ENCODE assay signal across 8 cellular contexts in genomic region chr3:50256978-50257890, GRCh38. TPM values are rescaled to one million over a fixed set of nuclear protein-coding genes. Genes with fewer than 3 reads are reported as not detected.
DNase-seq lines count a peak whose midpoint lies in the region; ATAC-seq and TF ChIP-seq lines count a peak whose summit lies in the region.

No MANE protein-coding gene starts in this region.

- TF ChIP-seq CTCF in epithelial cell of esophagus (IDR thresholded peaks at IDR 0.05; ENCODE audit: insufficient read depth, low read depth, low read length, missing control alignments) (peak; percentile 57), spleen (IDR thresholded peaks at IDR 0.05 in 8 of 11, conservative IDR thresholded peaks at IDR 0.05 in 3 of 11) (peak in 9 of 11 experiments; percentile 16 to 68 (median 50))

- peaks cover 0 to 75% (median 70%) of the 10 kb centered on the region in 6 donors for H3K36me3 ChIP-seq in spleen

- DNase-seq in Right ventricle myocardium superior, result peak; percentile 75
- no peak for DNase-seq in left ventricle myocardium superior
- peak; percentile 55 for DNase-seq in RPMI8226
- DNase-seq in epithelial cell of esophagus (ENCODE audit: low read depth), result peak; percentile 57
- no peak for DNase-seq in spleen
- no peak for DNase-seq in NCI-H2171 treated with DMSO at 0.1 percent for 48 hours (lab: John Stamatoyannopoulos, UW)

- 89 to 94% (median 91%) methylated on average over 15 to 20 of the region's 20 CpGs for WGBS in spleen, 5 donors

- H3K4me3 ChIP-seq in epithelial cell of esophagus (ENCODE audit: low read length) (no peak overlapping the region), spleen (no peak overlapping the region)

- intact Hi-C loops in Right ventricle myocardium superior (cut with DNase I), result no loop called here
- intact Hi-C loops in left ventricle myocardium superior (cut with micrococcal nuclease), result no loop called here
- intact Hi-C loops in spleen (cut with DNase I; ENCODE audit: low total_unique reads), result no loop called here

- H3K9me3 ChIP-seq in spleen, result no peaks in the 10 kb centered on the region

- H3K27ac ChIP-seq in spleen, result peak overlapping the region in 4 of 8 donors; percentile 94 to 99 (median 98)

- peaks cover 31 to 94% (median 74%) of the 10 kb centered on the region in 6 donors for H3K4me1 ChIP-seq in spleen

- no peak for TF ChIP-seq POLR2A in spleen (IDR thresholded peaks at IDR 0.05)

- ATAC-seq in Right ventricle myocardium superior (ENCODE audit: poor library complexity) (no peak), left ventricle myocardium superior (no peak), GM18520 (IDR thresholded peaks at IDR 0.05; ENCODE audit: unreplicated experiment) (no peak), GM18909 (IDR thresholded peaks at IDR 0.05; ENCODE audit: poor library complexity, unreplicated experiment) (no peak)

- no peaks in the 10 kb centered on the region for H3K27me3 ChIP-seq in spleen (replicated peaks in 1 of 7)

RNA-seq across cellular contexts. Expression of gene SEMA3B, which starts 11.7 kb away (rescaled TPM):
- total RNA-seq in Right ventricle myocardium superior (19.9 TPM), left ventricle myocardium superior (20.6 TPM), spleen (10 to 100 TPM in 1 of 7 donors, 1 to 10 TPM in 6; 2.2 to 13.9 (median 4.5) TPM)
- 10 to 100 TPM in 1 of 3 donors, 1 to 10 TPM in 2; 2.7 to 14.5 (median 3.4) TPM for polyA plus RNA-seq in spleen

RNA-seq across cellular contexts. Expression of gene GNAI2, which starts 21.2 kb away (rescaled TPM):
- 126 TPM for total RNA-seq in Right ventricle myocardium superior
- 137 TPM for total RNA-seq in left ventricle myocardium superior
- 100 to 1,000 TPM; 276 to 466 (median 385) TPM for total RNA-seq in spleen
- 100 to 1,000 TPM; 147 to 232 (median 170) TPM for polyA plus RNA-seq in spleen

RNA-seq across cellular contexts. Expression of gene LSMEM2, which starts 21.7 kb away (rescaled TPM):
- total RNA-seq in Right ventricle myocardium superior (29.6 TPM), left ventricle myocardium superior (31.6 TPM), spleen (under 1 TPM in 1 of 7 donors, not detected in 6; 0.46 TPM)
- polyA plus RNA-seq in spleen, result under 1 TPM; 0.06 to 0.29 (median 0.20) TPM

RNA-seq across cellular contexts. Expression of gene IFRD2, which starts 35.0 kb away (rescaled TPM):
- 70.1 TPM for total RNA-seq in Right ventricle myocardium superior
- total RNA-seq in left ventricle myocardium superior, result 79.3 TPM
- total RNA-seq in spleen, result 10 to 100 TPM; 40.2 to 67.6 (median 48.0) TPM
- polyA plus RNA-seq in spleen, result 10 to 100 TPM; 58.4 to 76.7 (median 74.8) TPM

RNA-seq across cellular contexts. Expression of gene HYAL3, which starts 42.0 kb away (rescaled TPM):
- total RNA-seq in Right ventricle myocardium superior, result 1.2 TPM
- total RNA-seq in left ventricle myocardium superior, result 0.92 TPM
- total RNA-seq in spleen, result 1 to 10 TPM in 6 of 7 donors, under 1 TPM in 1; 0.73 to 3.8 (median 2.7) TPM
- polyA plus RNA-seq in spleen, result 1 to 10 TPM; 1.4 to 2.4 (median 2.1) TPM

Comparison
In these comparisons a context has a peak if more than half of its experiments do, and no peak if none do; other contexts are left out.
1. DNase-seq: peak in Right ventricle myocardium superior (single experiment), RPMI8226 (single experiment) and epithelial cell of esophagus (single experiment); none in left ventricle myocardium superior (single experiment), spleen (single experiment) and NCI-H2171 treated with DMSO at 0.1 percent for 48 hours (single experiment).
2. RNA of gene LSMEM2, which starts 21.7 kb away (total RNA-seq): 31.6 TPM in left ventricle myocardium superior (single experiment) and 29.6 TPM in Right ventricle myocardium superior (single experiment); 0.46 TPM in spleen; every median in the first group is over 10 times any median in the second.